In the genomic region with DNA sequence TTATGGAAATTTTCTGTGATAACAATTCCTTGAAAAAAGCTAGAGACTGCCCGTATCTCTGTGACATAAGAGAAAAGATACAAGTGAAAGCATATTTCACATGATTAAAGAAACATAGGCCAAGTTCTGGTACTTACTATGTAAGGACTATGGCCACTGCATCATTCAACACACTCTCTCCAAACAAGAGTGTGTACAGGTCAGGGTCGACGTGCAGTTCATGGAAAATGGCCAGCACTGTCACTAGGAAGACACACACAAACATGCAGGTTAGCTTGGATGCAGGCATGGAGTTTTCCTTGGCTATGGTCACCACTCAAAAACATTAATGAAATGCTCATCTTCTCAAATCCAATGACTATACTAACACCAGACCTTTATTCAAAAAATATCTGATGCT, we compare ENCODE assay signal across 25 cellular contexts.
"Had no signal": no experiment of that assay in that cellular context is flagged by ENCODE, and none has a peak within 500 bp of the region (broad histone marks: within the 10 kb centered on the region; RNA-seq: fewer than 3 reads in every experiment).

No MANE protein-coding gene starts in this region.

- FAIRE-seq: keratinocyte, pancreas, small intestine had no signal

- DNase-seq: hippocampal formation; kidney glomerular epithelial cell; left cardiac atrium; left lung; mesendoderm; naive thymus-derived CD4-positive, alpha-beta T cell; nucleus accumbens; pancreas; posterior cingulate gyrus; retina; right cardiac atrium; sigmoid colon; small intestine; spleen; stimulated activated CD4-positive, alpha-beta T cell treated with anti-CD3 and anti-CD28 coated beads, Interleukin-4, amount 100 ng/mL, for 24 hours; stimulated activated naive CD4-positive, alpha-beta T cell; tibial artery; uterus had no signal

- ATAC-seq: left cardiac atrium; left lung; naive thymus-derived CD4-positive, alpha-beta T cell; natural killer cell treated with Interleukin-12 subunit alpha and Interleukin-12 subunit beta and Interleukin-15 and Interleukin-18, amount 100 ng/mL, for 72 hours; pancreas; right cardiac atrium; stimulated activated effector memory CD8-positive, alpha-beta T cell treated with anti-CD3 and anti-CD28 coated beads, Interleukin-12 subunit alpha, Interleukin-12 subunit beta, amount 100 ng/mL, for 72 hours had no signal

- H3K9me3 ChIP-seq: left lung, pancreas, prostate gland, sigmoid colon, spleen, suprapubic skin, thoracic aorta, tibial artery, uterus had no signal

- H3K4me1 ChIP-seq: pancreas, prostate gland, sigmoid colon, tibial artery, uterus had no signal

- H3K4me3 ChIP-seq: left lung, lung, pancreas, prostate gland, sigmoid colon, spleen, suprapubic skin, thoracic aorta, tibial artery, uterus had no signal

- H3K36me3 ChIP-seq: left lung, pancreas, prostate gland, sigmoid colon, thoracic aorta, uterus had no signal

- H3K27ac ChIP-seq: left lung, pancreas, prostate gland, sigmoid colon, spleen, suprapubic skin, thoracic aorta, tibial artery, uterus had no signal

- H3K27me3 ChIP-seq: left lung, pancreas, sigmoid colon, spleen, suprapubic skin, tibial artery, uterus had no signal
